ENCODE assay signal across 33 cellular contexts in genomic region chr1:173884701-173885100, GRCh38. TPM values are rescaled to one million over a fixed set of nuclear protein-coding genes. Genes with fewer than 3 reads are reported as not detected.
"Had no signal": no experiment of that assay in that cellular context is flagged by ENCODE, and none has a peak within 500 bp of the region (broad histone marks: within the 10 kb centered on the region; RNA-seq: fewer than 3 reads in every experiment).

No MANE protein-coding gene starts in this region.

- H3K4me3 ChIP-seq: ascending aorta, breast epithelium, cardiac muscle cell, coronary artery, dorsolateral prefrontal cortex had no signal

- H3K27me3 ChIP-seq: ascending aorta, breast epithelium, cardiac muscle cell, dorsolateral prefrontal cortex had no signal

- H3K9me3 ChIP-seq: ascending aorta, breast epithelium had no signal

- H3K4me3 Mint-ChIP-seq: activated CD4-positive, alpha-beta memory T cell treated with anti-CD3 and anti-CD28 coated beads for 36 hours; activated CD4-positive, alpha-beta T cell treated with anti-CD3 and anti-CD28 coated beads for 36 hours; activated CD4-positive, alpha-beta T cell treated with anti-CD3 and anti-CD28 coated beads, Interleukin-2, amount 10 ng/mL, durations not matched to agents 24 days and 14 days; activated CD8-positive, alpha-beta memory T cell treated with anti-CD3 and anti-CD28 coated beads, Interleukin-2, amount 10 ng/mL, durations not matched to agents 7 days and 5 days; activated CD8-positive, alpha-beta T cell treated with anti-CD3 and anti-CD28 coated beads, Interleukin-2, amount 10 ng/mL, durations not matched to agents 7 days and 5 days; activated naive CD4-positive, alpha-beta T cell treated with anti-CD3 and anti-CD28 coated beads, Interleukin-2, amount 10 ng/mL, durations not matched to agents 7 days and 5 days; activated naive CD8-positive, alpha-beta T cell treated with anti-CD3 and anti-CD28 coated beads, Interleukin-2, amount 10 ng/mL, durations not matched to agents 7 days and 5 days; activated T-helper 1 cell treated with anti-CD3 and anti-CD28 coated beads, Interleukin-12 subunit alpha, Interleukin-12 subunit beta, Interleukin-2, Interleukin-4 antibody, amounts not matched to agents 30 ng/mL and 10 ng/mL and 1 ng/mL, durations not matched to agents 14 hours and 24 hours and 36 hours; brain; central memory CD8-positive, alpha-beta T cell; dendritic cell treated with granulocyte-macrophage colony-stimulating factor and Interleukin-4, amounts not matched to agents 40 ng/mL and 50 ng/mL, for 4 days had no signal

- H3K4me1 ChIP-seq: ascending aorta, breast epithelium had no signal

- DNase-seq: activated CD4-positive, alpha-beta memory T cell treated with anti-CD3 and anti-CD28 coated beads for 36 hours; activated CD4-positive, alpha-beta T cell treated with anti-CD3 and anti-CD28 coated beads for 36 hours; activated CD4-positive, alpha-beta T cell treated with anti-CD3 and anti-CD28 coated beads, Interleukin-2, amount 10 ng/mL, durations not matched to agents 24 days and 14 days; activated CD4-positive, CD25-positive, alpha-beta regulatory T cell; activated CD4-positive, CD25-positive, alpha-beta regulatory T cell treated with anti-CD3 and anti-CD28 coated beads, Interleukin-2, amount 50 U/mL, for 72 hours; activated CD8-positive, alpha-beta memory T cell treated with anti-CD3 and anti-CD28 coated beads, Interleukin-2, amount 10 ng/mL, durations not matched to agents 7 days and 5 days; activated CD8-positive, alpha-beta memory T cell treated with anti-CD3 and anti-CD28 coated beads, Interleukin-2, amount 50 U/mL, for 4 hours; activated CD8-positive, alpha-beta T cell treated with anti-CD3 and anti-CD28 coated beads, Interleukin-2, amount 10 ng/mL, durations not matched to agents 7 days and 5 days; activated effector memory CD4-positive, alpha-beta T cell treated with anti-CD3 and anti-CD28 coated beads, Interleukin-2, amount 50 U/mL, for 16 hours; activated naive CD4-positive, alpha-beta T cell; activated naive CD4-positive, alpha-beta T cell treated with anti-CD3 and anti-CD28 coated beads, Interleukin-2, amount 10 ng/mL, durations not matched to agents 7 days and 5 days; activated naive CD8-positive, alpha-beta T cell treated with anti-CD3 and anti-CD28 coated beads, Interleukin-2, amount 10 ng/mL, durations not matched to agents 7 days and 5 days; activated T-cell treated with anti-CD3 and anti-CD28 coated beads, Interleukin-2, amount 50 U/mL, for 1 hour; activated T-cell treated with anti-CD3 and anti-CD28 coated beads, Interleukin-2, amount 50 U/mL, for 48 hours; dorsolateral prefrontal cortex; effector memory CD4-positive, alpha-beta T cell; foreskin fibroblast; T-helper 2 cell had no signal

- H3K27ac ChIP-seq: ascending aorta, breast epithelium, cardiac muscle cell, coronary artery, dorsolateral prefrontal cortex had no signal

- H3K27me3 Mint-ChIP-seq: activated CD4-positive, alpha-beta memory T cell treated with anti-CD3 and anti-CD28 coated beads for 36 hours; activated CD4-positive, alpha-beta T cell treated with anti-CD3 and anti-CD28 coated beads for 36 hours; activated CD4-positive, alpha-beta T cell treated with anti-CD3 and anti-CD28 coated beads, Interleukin-2, amount 10 ng/mL, durations not matched to agents 24 days and 14 days; activated CD8-positive, alpha-beta memory T cell treated with anti-CD3 and anti-CD28 coated beads, Interleukin-2, amount 10 ng/mL, durations not matched to agents 7 days and 5 days; activated naive CD4-positive, alpha-beta T cell treated with anti-CD3 and anti-CD28 coated beads, Interleukin-2, amount 10 ng/mL, durations not matched to agents 7 days and 5 days; activated naive CD8-positive, alpha-beta T cell treated with anti-CD3 and anti-CD28 coated beads, Interleukin-2, amount 10 ng/mL, durations not matched to agents 7 days and 5 days; brain; central memory CD8-positive, alpha-beta T cell; dendritic cell treated with granulocyte-macrophage colony-stimulating factor and Interleukin-4, amounts not matched to agents 40 ng/mL and 50 ng/mL, for 4 days had no signal

- H3K27ac Mint-ChIP-seq: activated CD4-positive, alpha-beta memory T cell treated with anti-CD3 and anti-CD28 coated beads for 36 hours; activated CD4-positive, alpha-beta T cell treated with anti-CD3 and anti-CD28 coated beads for 36 hours; activated CD4-positive, alpha-beta T cell treated with anti-CD3 and anti-CD28 coated beads, Interleukin-2, amount 10 ng/mL, durations not matched to agents 24 days and 14 days; activated CD8-positive, alpha-beta memory T cell treated with anti-CD3 and anti-CD28 coated beads, Interleukin-2, amount 10 ng/mL, durations not matched to agents 7 days and 5 days; activated CD8-positive, alpha-beta T cell treated with anti-CD3 and anti-CD28 coated beads, Interleukin-2, amount 10 ng/mL, durations not matched to agents 7 days and 5 days; activated naive CD4-positive, alpha-beta T cell treated with anti-CD3 and anti-CD28 coated beads, Interleukin-2, amount 10 ng/mL, durations not matched to agents 7 days and 5 days; activated naive CD4-positive, alpha-beta T cell treated with anti-CD3 and anti-CD28 coated beads, Interleukin-2, amount 50 U/mL, for 72 hours; activated naive CD8-positive, alpha-beta T cell treated with anti-CD3 and anti-CD28 coated beads, Interleukin-2, amount 10 ng/mL, durations not matched to agents 7 days and 5 days; activated T-helper 1 cell treated with anti-CD3 and anti-CD28 coated beads, Interleukin-12 subunit alpha, Interleukin-12 subunit beta, Interleukin-2, Interleukin-4 antibody, amounts not matched to agents 30 ng/mL and 10 ng/mL and 1 ng/mL, durations not matched to agents 14 hours and 24 hours and 36 hours; activated T-helper 2 cell treated with anti-CD3 and anti-CD28 coated beads, Interferon-gamma antibody, Interleukin-2, Interleukin-4, amounts not matched to agents 10 μg/mL and 5 μg/mL and 100 μg/mL, durations not matched to agents 14 hours and 24 hours and 36 hours; brain; dendritic cell treated with granulocyte-macrophage colony-stimulating factor and Interleukin-4, amounts not matched to agents 40 ng/mL and 50 ng/mL, for 4 days had no signal

- H3K9me3 Mint-ChIP-seq: activated CD4-positive, alpha-beta memory T cell treated with anti-CD3 and anti-CD28 coated beads for 36 hours; activated CD4-positive, alpha-beta T cell treated with anti-CD3 and anti-CD28 coated beads, Interleukin-2, amount 10 ng/mL, durations not matched to agents 24 days and 14 days; activated naive CD4-positive, alpha-beta T cell treated with anti-CD3 and anti-CD28 coated beads, Interleukin-2, amount 50 U/mL, for 72 hours; activated naive CD8-positive, alpha-beta T cell treated with anti-CD3 and anti-CD28 coated beads, Interleukin-2, amount 10 ng/mL, durations not matched to agents 7 days and 5 days; activated T-helper 1 cell treated with anti-CD3 and anti-CD28 coated beads, Interleukin-12 subunit alpha, Interleukin-12 subunit beta, Interleukin-2, Interleukin-4 antibody, amounts not matched to agents 30 ng/mL and 10 ng/mL and 1 ng/mL, durations not matched to agents 14 hours and 24 hours and 36 hours; activated T-helper 2 cell treated with anti-CD3 and anti-CD28 coated beads, Interferon-gamma antibody, Interleukin-2, Interleukin-4, amounts not matched to agents 10 μg/mL and 5 μg/mL and 100 μg/mL, durations not matched to agents 14 hours and 24 hours and 36 hours; central memory CD8-positive, alpha-beta T cell; dendritic cell treated with granulocyte-macrophage colony-stimulating factor and Interleukin-4, amounts not matched to agents 40 ng/mL and 50 ng/mL, for 4 days had no signal

- ATAC-seq: activated CD4-positive, alpha-beta T cell treated with anti-CD3 and anti-CD28 coated beads for 36 hours; activated CD8-positive, alpha-beta memory T cell treated with anti-CD3 and anti-CD28 coated beads, Interleukin-2, amount 10 ng/mL, durations not matched to agents 7 days and 5 days; activated CD8-positive, alpha-beta T cell treated with anti-CD3 and anti-CD28 coated beads, Interleukin-2, amount 10 ng/mL, durations not matched to agents 7 days and 5 days; activated naive CD4-positive, alpha-beta T cell treated with anti-CD3 and anti-CD28 coated beads, Interleukin-2, amount 50 U/mL, for 72 hours; esophagus mucosa had no signal

- FAIRE-seq: frontal cortex had no signal

RNA-seq across cellular contexts. Expression of gene SERPINC1, which starts 32.4 kb away (rescaled TPM):
- total RNA-seq: activated CD4-positive, alpha-beta memory T cell treated with anti-CD3 and anti-CD28 coated beads for 36 hours; activated CD4-positive, alpha-beta T cell treated with anti-CD3 and anti-CD28 coated beads, Interleukin-2, amount 10 ng/mL, durations not matched to agents 24 days and 14 days; activated CD8-positive, alpha-beta memory T cell treated with anti-CD3 and anti-CD28 coated beads, Interleukin-2, amount 10 ng/mL, durations not matched to agents 7 days and 5 days; activated CD8-positive, alpha-beta T cell treated with anti-CD3 and anti-CD28 coated beads, Interleukin-2, amount 10 ng/mL, durations not matched to agents 7 days and 5 days; activated naive CD8-positive, alpha-beta T cell treated with anti-CD3 and anti-CD28 coated beads, Interleukin-2, amount 10 ng/mL, durations not matched to agents 7 days and 5 days; activated T-helper 2 cell treated with anti-CD3 and anti-CD28 coated beads, Interferon-gamma antibody, Interleukin-2, Interleukin-4, amounts not matched to agents 10 μg/mL and 5 μg/mL and 100 μg/mL, durations not matched to agents 14 hours and 24 hours and 36 hours; cerebellum; epithelial cell of proximal tubule; frontal cortex; T-helper 1 cell treated with Interleukin-12 subunit alpha and Interleukin-12 subunit beta and Interleukin-4 antibody, amounts not matched to agents 30 ng/mL and 1 ng/mL, for 36 hours had no signal
- polyA plus RNA-seq: cardiac muscle cell had no signal
